In the genomic region with DNA sequence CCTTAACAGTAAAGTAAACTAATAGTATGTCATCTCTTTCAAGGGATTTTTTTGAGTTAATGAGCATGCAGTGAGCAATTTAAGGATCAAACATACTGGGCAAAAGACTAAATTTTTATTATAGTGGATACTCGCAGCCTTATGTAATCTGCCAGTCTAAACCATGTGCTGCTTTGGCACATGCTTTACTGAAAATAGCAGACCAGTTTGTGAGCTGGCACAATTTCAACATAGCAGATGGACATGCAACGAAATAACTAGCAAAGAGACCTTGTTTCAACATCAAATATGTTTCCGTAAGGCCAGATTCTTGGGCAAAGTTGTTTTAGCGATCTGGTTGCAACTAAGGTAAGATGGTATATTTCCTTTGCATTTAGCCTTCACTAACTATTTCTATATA, we compare ENCODE assay signal across 14 cellular contexts.
"Had no signal": no experiment of that assay in that cellular context is flagged by ENCODE, and none has a peak within 500 bp of the region (broad histone marks: within the 10 kb centered on the region; RNA-seq: fewer than 3 reads in every experiment).

No MANE protein-coding gene starts in this region.

- H3K4me3 ChIP-seq: adrenal gland, cardiac muscle cell, lung, tibial artery had no signal

- DNase-seq: activated CD4-positive, alpha-beta T cell treated with anti-CD3 and anti-CD28 coated beads, Interleukin-2, amount 50 U/mL, for 48 hours; activated gamma-delta T cell treated with Interleukin-2 at 50 U/mL for 16 hours; adrenal gland; erythroblast; hypothalamus; nucleus accumbens; stimulated activated CD4-positive, alpha-beta T cell treated with anti-CD3 and anti-CD28 coated beads, Interleukin-12 subunit alpha, Interleukin-12 subunit beta, amount 100 ng/mL, for 4 hours; stimulated activated CD4-positive, alpha-beta T cell treated with anti-CD3 and anti-CD28 coated beads, Interleukin-1b, Interleukin-23, amount 100 ng/mL, for 48 hours; stimulated activated naive CD8-positive, alpha-beta T cell treated with anti-CD3 and anti-CD28 coated beads, Interleukin-15, Interleukin-2, amounts not matched to agents 100 U/mL and 50 U/mL, for 24 hours; tibial artery had no signal

- ATAC-seq: activated naive CD4-positive, alpha-beta T cell treated with anti-CD3 and anti-CD28 coated beads, Interleukin-2, amount 50 U/mL, for 72 hours; natural killer cell treated with Interleukin-12 subunit alpha and Interleukin-12 subunit beta and Interleukin-15 and Interleukin-18, amount 100 ng/mL, for 72 hours; stimulated activated naive CD8-positive, alpha-beta T cell treated with anti-CD3 and anti-CD28 coated beads, Interleukin-15, Interleukin-2, amounts not matched to agents 100 U/mL and 50 U/mL, for 24 hours had no signal
